In the genomic region with DNA sequence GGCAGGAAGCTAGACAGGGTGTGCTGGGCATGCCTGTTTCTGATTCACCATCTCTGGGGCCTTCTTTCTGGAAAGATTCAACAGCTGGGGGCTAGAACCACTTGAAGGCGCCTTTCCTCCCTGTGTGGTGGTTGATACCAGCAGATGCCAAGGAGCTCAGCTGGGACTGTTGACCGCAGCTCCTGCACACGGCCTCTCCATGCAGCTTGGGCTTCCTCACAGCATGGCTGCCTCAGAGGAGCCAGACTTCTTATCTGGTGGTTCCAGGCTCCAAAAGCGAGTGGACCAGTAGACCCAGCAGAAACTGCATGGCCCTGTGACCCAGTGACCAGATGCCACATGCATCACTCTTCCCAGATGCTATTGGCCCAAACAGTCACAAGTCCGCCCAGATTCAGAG, we compare ENCODE assay signal across 13 cellular contexts.
"Had no signal": no experiment of that assay in that cellular context is flagged by ENCODE, and none has a peak within 500 bp of the region (broad histone marks: within the 10 kb centered on the region; RNA-seq: fewer than 3 reads in every experiment).

No MANE protein-coding gene starts in this region.

- H3K27me3 ChIP-seq: ascending aorta, thyroid gland had no signal

- DNase-seq: activated CD4-positive, alpha-beta T cell treated with anti-CD3 and anti-CD28 coated beads, Interleukin-2, amount 10 ng/mL, durations not matched to agents 7 days and 5 days; activated naive CD4-positive, alpha-beta T cell; activated naive CD8-positive, alpha-beta T cell treated with anti-CD3 and anti-CD28 coated beads, Interleukin-2, amount 50 U/mL, for 24 hours; activated T-cell treated with anti-CD3 and anti-CD28 coated beads, Interleukin-2, amount 50 U/mL, for 48 hours; foreskin melanocyte; psoas muscle; stimulated activated CD4-positive, alpha-beta T cell treated with anti-CD3 and anti-CD28 coated beads, Interleukin-4, amount 100 ng/mL, for 24 hours; thyroid gland had no signal

- H3K4me1 ChIP-seq: psoas muscle, thyroid gland had no signal

- H3K4me3 ChIP-seq: ascending aorta, psoas muscle, thyroid gland had no signal

- H3K36me3 Mint-ChIP-seq: mesothelial cell of epicardium had no signal

- H3K9me3 ChIP-seq: neutrophil, psoas muscle, thyroid gland had no signal

- H3K27me3 Mint-ChIP-seq: activated CD4-positive, alpha-beta T cell treated with anti-CD3 and anti-CD28 coated beads, Interleukin-2, amount 10 ng/mL, durations not matched to agents 7 days and 5 days; activated naive CD8-positive, alpha-beta T cell treated with anti-CD3 and anti-CD28 coated beads, Interleukin-2, amount 50 U/mL, for 24 hours had no signal

- H3K27ac ChIP-seq: ascending aorta, neutrophil, psoas muscle, thyroid gland had no signal

- ATAC-seq: activated naive CD8-positive, alpha-beta T cell treated with anti-CD3 and anti-CD28 coated beads, Interleukin-2, amount 50 U/mL, for 24 hours; psoas muscle; Right ventricle myocardium inferior had no signal

- H3K4me3 Mint-ChIP-seq: activated CD4-positive, alpha-beta T cell treated with anti-CD3 and anti-CD28 coated beads, Interleukin-2, amount 10 ng/mL, durations not matched to agents 7 days and 5 days; activated naive CD8-positive, alpha-beta T cell treated with anti-CD3 and anti-CD28 coated beads, Interleukin-2, amount 50 U/mL, for 24 hours; mesothelial cell of epicardium; T-helper 1 cell treated with Interleukin-12 subunit alpha and Interleukin-12 subunit beta and Interleukin-4 antibody, amounts not matched to agents 30 μg/mL and 1 μg/mL, for 36 hours had no signal

- H3K36me3 ChIP-seq: ascending aorta, neutrophil, thyroid gland had no signal

- H3K27ac Mint-ChIP-seq: activated CD4-positive, alpha-beta T cell treated with anti-CD3 and anti-CD28 coated beads, Interleukin-2, amount 10 ng/mL, durations not matched to agents 7 days and 5 days; activated naive CD8-positive, alpha-beta T cell treated with anti-CD3 and anti-CD28 coated beads, Interleukin-2, amount 50 U/mL, for 24 hours; mesothelial cell of epicardium; T-helper 1 cell treated with Interleukin-12 subunit alpha and Interleukin-12 subunit beta and Interleukin-4 antibody, amounts not matched to agents 30 μg/mL and 1 μg/mL, for 36 hours had no signal

- H3K4me1 Mint-ChIP-seq: activated CD4-positive, alpha-beta T cell treated with anti-CD3 and anti-CD28 coated beads, Interleukin-2, amount 10 ng/mL, durations not matched to agents 7 days and 5 days; activated naive CD8-positive, alpha-beta T cell treated with anti-CD3 and anti-CD28 coated beads, Interleukin-2, amount 50 U/mL, for 24 hours; mesothelial cell of epicardium had no signal
